20 cellular contexts compared by ENCODE assay signal in the genomic region with DNA sequence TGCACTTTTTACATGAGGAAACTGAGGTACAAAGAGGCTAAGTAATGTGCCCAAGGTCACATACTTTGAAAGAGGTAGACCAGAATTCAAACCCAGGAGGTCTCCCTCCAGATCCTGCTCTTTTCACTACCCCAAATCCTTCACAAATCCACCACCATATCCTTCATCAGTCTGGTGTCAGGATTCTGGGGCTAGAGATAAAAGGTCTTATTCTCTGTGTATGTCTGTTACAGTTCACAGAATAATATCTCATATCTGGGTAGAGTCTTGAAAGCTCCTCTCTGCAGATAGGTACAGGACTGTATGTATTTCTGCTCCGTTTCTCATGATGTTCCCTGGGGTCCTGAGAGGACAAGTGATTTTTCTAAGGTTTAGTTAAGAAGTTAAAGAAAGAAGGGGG. TPM values are rescaled to one million over a fixed set of nuclear protein-coding genes. Genes with fewer than 3 reads are reported as not detected.
DNase-seq lines count a peak whose midpoint lies in the region; ATAC-seq, FAIRE-seq and TF ChIP-seq lines count a peak whose summit lies in the region.
"Had no signal": no experiment of that assay in that cellular context is flagged by ENCODE, and none has a peak within 500 bp of the region (broad histone marks: within the 10 kb centered on the region; RNA-seq: fewer than 3 reads in every experiment).

No MANE protein-coding gene starts in this region.

- no peaks in the 10 kb centered on the region for H3K9me2 ChIP-seq in OCI-LY1 (ENCODE audit: low read depth, low read length)

- no peak for TF ChIP-seq POLR2A in GM12878 (IDR thresholded peaks at IDR 0.05; ENCODE audit: low read depth, low read length)

- peak overlapping the region; percentile 37 to 84 for H3K4me3 Mint-ChIP-seq in activated T-cell treated with anti-CD3 and anti-CD28 coated beads, Interleukin-2, amount 50 U/mL, for 72 hours
- H3K4me3 Mint-ChIP-seq in stimulated activated naive CD8-positive, alpha-beta T cell treated with anti-CD3 and anti-CD28 coated beads, Interleukin-15, amount 100 ng/mL, for 72 hours: peak overlapping the region; percentile 60 to 81
- H3K4me3 Mint-ChIP-seq: brain, neural progenitor cell had no signal

- no peaks in the 10 kb centered on the region for H4K20me1 ChIP-seq in OCI-LY1 (ENCODE audit: insufficient read depth, low read length)
- no peaks in the 10 kb centered on the region for H4K20me1 ChIP-seq in GM12878 (ENCODE audit: control insufficient read depth, insufficient read depth)

- H3F3A ChIP-seq in OCI-LY1 (ENCODE audit: insufficient read depth, low read length): no peaks in the 10 kb centered on the region

- no peak for DNase-seq in activated T-cell treated with anti-CD3 and anti-CD28 coated beads, Interleukin-2, amount 50 U/mL, for 72 hours
- DNase-seq in activated T-cell treated with anti-CD3 and anti-CD28 coated beads, Interleukin-2, amount 50 U/mL, for 1 hour: no peak
- DNase-seq in GM12878 (ENCODE audit: low read depth, low spot score): no peak
- DNase-seq in stimulated activated naive CD8-positive, alpha-beta T cell treated with anti-CD3 and anti-CD28 coated beads, Interleukin-15, amount 100 ng/mL, for 72 hours: no peak
- DNase-seq in HPDE6-E6E7 (ENCODE audit: extremely low spot score): no peak
- DNase-seq in stimulated activated CD4-positive, alpha-beta T cell treated with anti-CD3 and anti-CD28 coated beads, Interleukin-4, amount 100 ng/mL, for 24 hours: no peak
- DNase-seq in NCI-H524 (lab: John Stamatoyannopoulos, UW): no peak
- DNase-seq: activated naive CD4-positive, alpha-beta T cell; GF-D8; H7; heart left ventricle; mammary epithelial cell; NCI-H187 treated with DMSO at 0.1 percent for 48 hours; NCI-H510A treated with DMSO at 0.1 percent for 48 hours; PC-3 had no signal

- RAD21 ChIA-PET in GM12878 (lab: Charles Lee; ENCODE audit: unreplicated experiment): interaction anchor here (1.0 kb wide), 1 partner anchor 299 kb away, joined by 4 read pairs; a partner anchor contains a TSS

- CTCF ChIA-PET in GM12878 (lab: Yijun Ruan, JAX): interaction anchor here (0.9 kb wide), 1 partner anchor 327 kb away, joined by 3 read pairs; no protein-coding TSS in a partner anchor

- H3K27ac ChIP-seq in OCI-LY1 (ENCODE audit: low read depth, low read length, poor library complexity, severe bottlenecking): peak overlapping the region; percentile 80
- H3K27ac ChIP-seq in GM12878 (ENCODE audit: control insufficient read depth, insufficient read depth): no peak overlapping the region
- H3K27ac ChIP-seq: neural progenitor cell, SJSA1 had no signal

- H3K9me3 ChIP-seq in OCI-LY1 (ENCODE audit: low read length) (no peaks in the 10 kb centered on the region; the same call in 1 of the 2 replicates), GM12878 (replicated peaks; ENCODE audit: control insufficient read depth, insufficient read depth, low read length) (no peaks in the 10 kb centered on the region; the same call in 1 of the 3 replicates)
- H3K9me3 ChIP-seq: heart left ventricle, SJSA1 had no signal

- no peak for ATAC-seq in activated T-cell treated with anti-CD3 and anti-CD28 coated beads, Interleukin-2, amount 50 U/mL, for 72 hours (replicated peaks in 1 of 2)
- ATAC-seq in GM12878: no peak
- no peak for ATAC-seq in stimulated activated naive CD8-positive, alpha-beta T cell treated with anti-CD3 and anti-CD28 coated beads, Interleukin-15, amount 100 ng/mL, for 72 hours
- ATAC-seq: heart left ventricle, PC-3 had no signal

- H3K4me3 ChIP-seq in OCI-LY1 (ENCODE audit: low read depth, low read length, poor library complexity, severe bottlenecking): peak overlapping the region; percentile 44
- no peak overlapping the region for H3K4me3 ChIP-seq in GM12878
- H3K4me3 ChIP-seq: neural progenitor cell, SJSA1 had no signal

- SMC1A ChIA-PET in GM12878 (lab: Charles Lee; ENCODE audit: uncharacterized antibody, unreplicated experiment): interaction anchor here (1.2 to 1.5 kb wide), 2 partner anchors 31 to 278 kb away, joined by 3 to 4 read pairs; no protein-coding TSS in a partner anchor

- H3K79me2 ChIP-seq in OCI-LY1 (ENCODE audit: insufficient read depth, low read length) (peaks cover 43% of the 10 kb centered on the region), GM12878 (ENCODE audit: control insufficient read depth, insufficient read depth, low read length) (no peaks in the 10 kb centered on the region)

- no peaks in the 10 kb centered on the region for H3K27me3 Mint-ChIP-seq in activated T-cell treated with anti-CD3 and anti-CD28 coated beads, Interleukin-2, amount 50 U/mL, for 72 hours (ENCODE audit: low read depth)
- H3K27me3 Mint-ChIP-seq in stimulated activated naive CD8-positive, alpha-beta T cell treated with anti-CD3 and anti-CD28 coated beads, Interleukin-15, amount 100 ng/mL, for 72 hours: no peaks in the 10 kb centered on the region

- H3K36me3 ChIP-seq in OCI-LY1 (ENCODE audit: insufficient read depth, low read length) (peaks cover 69% of the 10 kb centered on the region), GM12878 (ENCODE audit: control insufficient read depth in 2 of 2, insufficient read depth in 2 of 2, low read length in 1 of 2) (no peaks in the 10 kb centered on the region; a peak in 1 of 4 replicates)
- H3K36me3 ChIP-seq: neural progenitor cell, SJSA1 had no signal

- H2AFZ ChIP-seq in OCI-LY1 (ENCODE audit: low read length) (no peak overlapping the region), GM12878 (ENCODE audit: control insufficient read depth, low read depth, low read length) (no peak overlapping the region)
- H2AFZ ChIP-seq: neural progenitor cell had no signal

- H3K36me3 Mint-ChIP-seq in activated T-cell treated with anti-CD3 and anti-CD28 coated beads, Interleukin-2, amount 50 U/mL, for 72 hours (ENCODE audit: insufficient read depth in 2 of 2): peaks cover 18 to 26% of the 10 kb centered on the region in 2 donors
- H3K36me3 Mint-ChIP-seq: brain, neural progenitor cell had no signal

- in situ Hi-C loops in GM12878 (cut with MboI): loop anchor here (10.0 kb wide), 1 partner anchor 1065 kb away; no protein-coding TSS in a partner anchor

- peaks cover 89% of the 10 kb centered on the region for H3K4me1 Mint-ChIP-seq in activated T-cell treated with anti-CD3 and anti-CD28 coated beads, Interleukin-2, amount 50 U/mL, for 72 hours (ENCODE audit: low read depth)
- peaks cover 72% of the 10 kb centered on the region for H3K4me1 Mint-ChIP-seq in stimulated activated naive CD8-positive, alpha-beta T cell treated with anti-CD3 and anti-CD28 coated beads, Interleukin-15, amount 100 ng/mL, for 72 hours
- H3K4me1 Mint-ChIP-seq: brain had no signal

- TF ChIP-seq CTCF in OCI-LY1 (IDR thresholded peaks at IDR 0.05; ENCODE audit: low read length) (no peak), GM12878 (IDR thresholded peaks at IDR 0.05 in 2 of 3, conservative IDR thresholded peaks at IDR 0.05 in 1 of 3; ENCODE audit: control insufficient read depth in 2 of 3, extremely low read depth in 1 of 3, insufficient read depth in 1 of 3, low read depth in 3 of 3, low read length in 3 of 3) (no peak)

- H3K9me3 Mint-ChIP-seq in activated T-cell treated with anti-CD3 and anti-CD28 coated beads, Interleukin-2, amount 50 U/mL, for 72 hours: no peaks in the 10 kb centered on the region
- H3K9me3 Mint-ChIP-seq in stimulated activated naive CD8-positive, alpha-beta T cell treated with anti-CD3 and anti-CD28 coated beads, Interleukin-15, amount 100 ng/mL, for 72 hours: no peaks in the 10 kb centered on the region
- H3K9me3 Mint-ChIP-seq: brain, neural progenitor cell had no signal

- TF ChIP-seq EP300 in GM12878 (IDR thresholded peaks at IDR 0.05; ENCODE audit: borderline replicate concordance in 1 of 2, control insufficient read depth in 1 of 2, low read depth in 2 of 2, low read length in 2 of 2): no peak

- H3K9ac ChIP-seq in OCI-LY1 (ENCODE audit: low read length): peak overlapping the region; percentile 42
- H3K9ac ChIP-seq in GM12878 (ENCODE audit: control insufficient read depth, insufficient read depth, low read length): no peak overlapping the region
- H3K9ac ChIP-seq: neural progenitor cell had no signal

- TF ChIP-seq RAD21 in GM12878 (IDR thresholded peaks at IDR 0.05; ENCODE audit: insufficient read depth, low read depth, low read length): no peak

- BruUV-seq in GM12878 (replicated peaks; lab: Mats Ljungman, UMichigan): no TSS peak

- POLR2A ChIA-PET in GM12878 (lab: Charles Lee): no interaction called here

- intact Hi-C loops in GM12878 (cut with micrococcal nuclease; ENCODE audit: unreplicated experiment): loop anchor here (5.0 kb wide), 1 partner anchor 73 kb away; no protein-coding TSS in a partner anchor

- H3K27me3 ChIP-seq in OCI-LY1 (ENCODE audit: insufficient read depth, low read length) (no peaks in the 10 kb centered on the region), GM12878 (replicated peaks in 1 of 2; ENCODE audit: control insufficient read depth in 2 of 2, insufficient read depth in 2 of 2, low read length in 1 of 2) (no peaks in the 10 kb centered on the region)
- H3K27me3 ChIP-seq: heart left ventricle, neural progenitor cell, SJSA1 had no signal

- WGBS in GM12878 (ENCODE audit: insufficient coverage, insufficient replicate concordance, low lambda C conversion rate, missing lambda C conversion rate): 53% methylated on average over 1 of the region's 1 CpG

- H3K27ac Mint-ChIP-seq in activated T-cell treated with anti-CD3 and anti-CD28 coated beads, Interleukin-2, amount 50 U/mL, for 72 hours: peak overlapping the region; percentile 40
- H3K27ac Mint-ChIP-seq in stimulated activated naive CD8-positive, alpha-beta T cell treated with anti-CD3 and anti-CD28 coated beads, Interleukin-15, amount 100 ng/mL, for 72 hours: no peak overlapping the region
- H3K27ac Mint-ChIP-seq: brain, neural progenitor cell had no signal

- H3K4me2 ChIP-seq in OCI-LY1 (ENCODE audit: low read length) (peak overlapping the region; percentile 71), GM12878 (ENCODE audit: control insufficient read depth, insufficient read depth) (peak overlapping the region; percentile 51; the same call in 1 of the 2 replicates)
- H3K4me2 ChIP-seq: neural progenitor cell had no signal

- H3K4me1 ChIP-seq in OCI-LY1 (ENCODE audit: insufficient read depth, low read length, severe bottlenecking) (peaks cover 70% of the 10 kb centered on the region), GM12878 (ENCODE audit: control insufficient read depth, insufficient read depth, low read length) (peaks cover 42% of the 10 kb centered on the region)
- H3K4me1 ChIP-seq: neural progenitor cell had no signal

- FAIRE-seq in GM12878 (lab: Jason Lieb, UNC): no peak

RNA-seq across cellular contexts. Expression of a gene that starts 4.9 kb away (rescaled TPM):
- total RNA-seq in activated T-cell treated with anti-CD3 and anti-CD28 coated beads, Interleukin-2, amount 50 U/mL, for 72 hours: 10 to 100 TPM; 10.2 to 18.7 TPM
- 32.6 and 35.9 TPM in 2 replicates for total RNA-seq in GM12878 (2013; cell fraction: nucleolus; rRNA removed)
- total RNA-seq in GM12878 (2014; rRNA removed) (7.6 and 7.8 TPM in 2 replicates), GM12878 (2014; rRNA removed; fragmentation: Illumina TruSeq; extraction: Trizol) (7.1 TPM in 2 replicates), GM12878 (2021) (7.1 and 8.0 TPM in 2 replicates)
- polyA plus RNA-seq in GM12878 (2011; ENCODE audit: low read depth): 1.8 TPM
- polyA plus RNA-seq in GM12878 (2011; rRNA removed) (7.1 and 7.3 TPM in 2 replicates), GM12878 (2014; fragmentation: Illumina TruSeq; extraction: Trizol) (6.9 and 10.0 TPM in 2 replicates), GM12878 (2014; fragmentation: Nextera tagmentation; extraction: Ambion mirVana) (1 to 10 TPM in 1 of 2 experiments, under 1 TPM in 1; 0.79 to 1.3 TPM), GM12878 (2014; rRNA removed) (3.0 and 3.5 TPM in 2 replicates), GM12878 (2016; fragmentation: Nextera tagmentation; extraction: Ambion mirVana) (1 to 10 TPM; 2.5 to 3.3 TPM)
- 5.3 and 6.5 TPM in 2 replicates for polyA plus RNA-seq in GM12878 (2011; cell fraction: cytosol; rRNA removed)
- polyA plus RNA-seq in GM12878 (2011; cell fraction: nucleus; rRNA removed): 5.3 and 6.9 TPM in 2 replicates
- 2.1 and 2.5 TPM in 2 replicates for polyA plus RNA-seq in GM12878 (2012)
- 25.1 and 28.2 TPM in 2 replicates for polyA minus RNA-seq in GM12878 (2011; rRNA and poly(A)+ RNA removed)
- 9.0 and 9.8 TPM in 2 replicates for polyA minus RNA-seq in GM12878 (2011; cell fraction: cytosol; rRNA and poly(A)+ RNA removed)
- polyA minus RNA-seq in GM12878 (2011; cell fraction: nucleus; rRNA and poly(A)+ RNA removed): 23.5 and 33.1 TPM in 2 replicates
- total RNA-seq: mammary epithelial cell, PC-3, renal cortical epithelial cell had no signal
- polyA plus RNA-seq: mammary epithelial cell had no signal
